11 cellular contexts compared by ENCODE assay signal in the genomic region with DNA sequence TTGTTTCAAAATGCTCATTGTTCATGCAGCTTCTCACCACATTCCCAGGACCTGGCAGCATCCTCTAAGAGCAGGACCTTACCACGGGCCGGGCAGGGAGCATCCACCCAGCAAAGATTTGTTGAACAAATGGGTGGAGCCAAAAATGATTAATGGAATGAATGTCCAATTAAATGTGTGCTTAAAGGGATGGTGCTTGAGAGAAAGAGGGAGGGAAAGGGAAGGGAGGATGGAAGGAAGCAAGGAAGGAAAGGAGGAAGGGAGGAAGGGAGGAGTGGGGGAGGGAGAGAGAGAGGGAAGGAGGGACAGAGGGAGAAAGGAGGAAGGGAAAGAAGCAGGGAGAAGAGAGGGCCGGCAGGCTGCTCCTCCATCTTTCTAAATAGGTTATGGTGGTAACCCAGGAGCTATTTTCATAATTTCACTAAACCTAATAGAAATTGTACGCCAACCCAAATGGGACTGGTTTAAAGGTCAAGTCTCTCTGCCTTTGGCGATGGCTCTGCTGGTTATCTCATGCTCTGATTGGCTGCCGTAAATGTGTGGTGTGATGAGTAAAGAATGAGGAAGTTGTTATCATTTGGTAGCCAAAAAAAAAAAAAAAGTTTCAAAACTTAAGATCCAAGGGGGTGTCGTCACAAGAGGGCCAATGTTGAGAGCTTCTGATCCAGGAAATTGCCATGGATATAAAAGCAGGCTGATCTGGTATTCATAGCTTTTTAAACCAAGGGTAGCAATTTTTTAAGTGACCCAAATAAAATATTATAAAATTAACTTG.
DNase-seq lines count a peak whose midpoint lies in the region; TF ChIP-seq lines count a peak whose summit lies in the region.
"Had no signal": no experiment of that assay in that cellular context is flagged by ENCODE, and none has a peak within 500 bp of the region (broad histone marks: within the 10 kb centered on the region; RNA-seq: fewer than 3 reads in every experiment).

No MANE protein-coding gene starts in this region.

- in situ Hi-C loops in astrocyte of the cerebellum (cut with HindIII; ENCODE audit: low sequenced_read_pairs) = no loop called here
- in situ Hi-C loops in GM13976 (cut with MboI; ENCODE audit: low sequenced_read_pairs, unreplicated experiment) = no loop called here

- DNase-seq in AG08395 (ENCODE audit: low spot score) = peak; percentile 67
- DNase-seq in HT1080 (ENCODE audit: low read depth) = peak; percentile 55
- DNase-seq in astrocyte of the cerebellum (ENCODE audit: low read depth) = peak; percentile 39
- DNase-seq in kidney tubule cell (ENCODE audit: low spot score) = peak; percentile 61
- DNase-seq in activated T-cell treated with anti-CD3 and anti-CD28 coated beads, Interleukin-2, amount 50 U/mL, for 1 hour = no peak
- DNase-seq in Kasumi-1 (lab: John Stamatoyannopoulos, UW) = no peak
- no peak for DNase-seq in NCI-H128 (lab: John Stamatoyannopoulos, UW; ENCODE audit: unreplicated experiment)
- DNase-seq in GM13976 (ENCODE audit: low spot score) = no peak
- DNase-seq: CD4-positive, alpha-beta memory T cell; NCI-H774; psoas muscle had no signal

- TF ChIP-seq CTCF in astrocyte of the cerebellum (IDR thresholded peaks at IDR 0.05; ENCODE audit: low read depth, low read length, missing control alignments) (no peak), GM13976 (IDR thresholded peaks at IDR 0.05; ENCODE audit: borderline replicate concordance, control extremely low read depth, extremely low read depth, insufficient read depth, missing control alignments) (no peak)

- no peak overlapping the region for H3K4me3 ChIP-seq in astrocyte of the cerebellum (ENCODE audit: low read depth, low read length)
- H3K4me3 ChIP-seq: psoas muscle had no signal

Comparison
In these comparisons a context has a peak if more than half of its experiments do, and no peak if none do; other contexts are left out.
1. DNase-seq: peak in AG08395 (single experiment), HT1080 (single experiment), astrocyte of the cerebellum (single experiment) and kidney tubule cell (single experiment); none in activated T-cell treated with anti-CD3 and anti-CD28 coated beads, Interleukin-2, amount 50 U/mL, for 1 hour (single experiment), Kasumi-1 (0 of 2), NCI-H128 (single experiment) and GM13976 (single experiment).